Comparison of ENCODE assay signal across 8 cellular contexts in genomic region chr10:97407211-97407951, GRCh38. TPM values are rescaled to one million over a fixed set of nuclear protein-coding genes. Genes with fewer than 3 reads are reported as not detected.
A peak's percentile ranks its signal among the peaks of the same experiment; 100 is the strongest.
DNase-seq lines count a peak whose midpoint lies in the region; ATAC-seq, FAIRE-seq and TF ChIP-seq lines count a peak whose summit lies in the region.

No MANE protein-coding gene starts in this region.

- no peaks in the 10 kb centered on the region for H3K27me3 Mint-ChIP-seq in CD8-positive, alpha-beta T cell (ENCODE audit: low read depth)
- H3K27me3 Mint-ChIP-seq in activated B cell treated with CpG ODN at 0.5 μM for 24 hours: no peaks in the 10 kb centered on the region

- DNase-seq in CD8-positive, alpha-beta T cell: peak in 6 of 7 experiments; percentile 41 to 76 (median 59)
- DNase-seq in NCI-H345 treated with DMSO at 0.1 percent for 48 hours (lab: John Stamatoyannopoulos, UW; ENCODE audit: unreplicated experiment) (peak; percentile 56), activated B cell treated with CpG ODN at 0.5 μM for 24 hours (peak; percentile 47), choroid plexus epithelial cell (ENCODE audit: low read depth) (peak; percentile 89), kidney (no peak)
- DNase-seq in stimulated activated CD4-positive, alpha-beta T cell treated with anti-CD3 and anti-CD28 coated beads, TNF-alpha, amount 100 ng/mL, for 4 hours (ENCODE audit: low read depth in 3 of 3): peak in 2 of 3 experiments; percentile 37 to 53

- H3K4me3 Mint-ChIP-seq in CD8-positive, alpha-beta T cell: peak overlapping the region; percentile 45
- H3K4me3 Mint-ChIP-seq in activated B cell treated with CpG ODN at 0.5 μM for 24 hours: peak overlapping the region; percentile 56

- H3K27ac ChIP-seq in CD8-positive, alpha-beta T cell (ENCODE audit: low read depth, low read length): no peak overlapping the region
- H3K27ac ChIP-seq in kidney (ENCODE audit: low read depth in 2 of 2, low read length in 2 of 2): no peak overlapping the region

- intact Hi-C loops in CD8-positive, alpha-beta T cell (cut with DNase I, micrococcal nuclease): loop anchor here (1.0 to 10.0 kb wide), 8 partner anchors 12 to 1713 kb away; partner anchors contain the start of genes PGAM1 (in 2 of the 2), EXOSC1 (in 1 of the 2), TCTN3 (in 1 of the 2) and ZDHHC16 (in 1 of the 2)
- intact Hi-C loops in activated B cell treated with CpG ODN at 0.5 μM for 24 hours (cut with micrococcal nuclease): loop anchor here (1.0 kb wide), 6 partner anchors 11 to 324 kb away; partner anchors contain the start of genes EXOSC1, PGAM1 and ZDHHC16
- intact Hi-C loops in kidney (cut with DNase I): no loop called here

- no peak overlapping the region for H3K9ac ChIP-seq in kidney (ENCODE audit: low read length in 2 of 2)

- peak; percentile 46 for FAIRE-seq in kidney (lab: Jason Lieb, UNC)

- H3K4me3 ChIP-seq in CD8-positive, alpha-beta T cell (ENCODE audit: low read depth, low read length): no peak overlapping the region
- H3K4me3 ChIP-seq in choroid plexus epithelial cell (ENCODE audit: low read depth, low read length) (peak overlapping the region; percentile 29), kidney (ENCODE audit: low read length in 2 of 2) (peak overlapping the region in 1 of 2 donors; percentile 57)

- no peaks in the 10 kb centered on the region for H3K36me3 ChIP-seq in CD8-positive, alpha-beta T cell (ENCODE audit: insufficient read depth, low read length)
- no peaks in the 10 kb centered on the region for H3K36me3 ChIP-seq in kidney (ENCODE audit: control insufficient read depth in 1 of 2, insufficient read depth in 2 of 2, low read length in 2 of 2)

- POLR2A ChIA-PET in CD8-positive, alpha-beta T cell (lab: Charles Lee): no interaction called here
- POLR2A ChIA-PET in activated B cell treated with CpG ODN at 0.5 μM for 24 hours (lab: Charles Lee): interaction anchor here (0.7 kb wide), 1 partner anchor 12 kb away, joined by 5 read pairs; no protein-coding TSS in a partner anchor

- ATAC-seq in CD8-positive, alpha-beta T cell: peak; percentile 99
- ATAC-seq in GM19351 (IDR thresholded peaks at IDR 0.05; ENCODE audit: unreplicated experiment) (peak; percentile 97), HG03378 (IDR thresholded peaks at IDR 0.05; ENCODE audit: unreplicated experiment) (peak; percentile 80), activated B cell treated with CpG ODN at 0.5 μM for 24 hours (ENCODE audit: low read depth) (peak; percentile 99)

- no peaks in the 10 kb centered on the region for H3K27me3 ChIP-seq in CD8-positive, alpha-beta T cell (ENCODE audit: insufficient read depth, low read length)

- peaks cover 5% of the 10 kb centered on the region for H3K4me1 ChIP-seq in CD8-positive, alpha-beta T cell (ENCODE audit: insufficient read depth, low read length)
- H3K4me1 ChIP-seq in kidney (ENCODE audit: control insufficient read depth in 1 of 2, insufficient read depth in 1 of 2, low read depth in 1 of 2, low read length in 2 of 2): peaks cover 0 to 5% of the 10 kb centered on the region in 2 donors

- peak; percentile 86 for TF ChIP-seq CTCF in CD8-positive, alpha-beta T cell (IDR thresholded peaks at IDR 0.05)
- TF ChIP-seq CTCF in activated B cell treated with CpG ODN at 0.5 μM for 24 hours (IDR thresholded peaks at IDR 0.05) (peak; percentile 42), choroid plexus epithelial cell (conservative IDR thresholded peaks at IDR 0.05; ENCODE audit: low read depth, low read length) (peak; percentile 70), kidney (IDR thresholded peaks at IDR 0.05; ENCODE audit: borderline replicate concordance, extremely low read depth, insufficient read depth) (peak; percentile 80)

- H3K9me3 Mint-ChIP-seq in CD8-positive, alpha-beta T cell: no peaks in the 10 kb centered on the region
- H3K9me3 Mint-ChIP-seq in activated B cell treated with CpG ODN at 0.5 μM for 24 hours: no peaks in the 10 kb centered on the region

- no peaks in the 10 kb centered on the region for H3K9me3 ChIP-seq in CD8-positive, alpha-beta T cell (ENCODE audit: low read length)
- H3K9me3 ChIP-seq in kidney (ENCODE audit: control insufficient read depth in 1 of 2, low read length in 2 of 2): no peaks in the 10 kb centered on the region

- CTCF ChIA-PET in CD8-positive, alpha-beta T cell (lab: Charles Lee): interaction anchor here (0.6 to 3.5 kb wide), 14 partner anchors 8 to 146 kb away, joined by 3 to 20 read pairs (median 5); no protein-coding TSS in a partner anchor
- CTCF ChIA-PET in activated B cell treated with CpG ODN at 0.5 μM for 24 hours (lab: Charles Lee): interaction anchor here (1.0 to 1.1 kb wide), 2 partner anchors 12 to 20 kb away, joined by 3 to 4 read pairs; no protein-coding TSS in a partner anchor

- no peaks in the 10 kb centered on the region for H3K36me3 Mint-ChIP-seq in CD8-positive, alpha-beta T cell
- no peaks in the 10 kb centered on the region for H3K36me3 Mint-ChIP-seq in activated B cell treated with CpG ODN at 0.5 μM for 24 hours (ENCODE audit: low read depth)

- peak overlapping the region; percentile 37 for H3K27ac Mint-ChIP-seq in CD8-positive, alpha-beta T cell
- H3K27ac Mint-ChIP-seq in activated B cell treated with CpG ODN at 0.5 μM for 24 hours: no peak overlapping the region

- H3K4me1 Mint-ChIP-seq in CD8-positive, alpha-beta T cell (ENCODE audit: low read depth): peaks cover 11% of the 10 kb centered on the region
- H3K4me1 Mint-ChIP-seq in activated B cell treated with CpG ODN at 0.5 μM for 24 hours: peaks cover 9% of the 10 kb centered on the region

RNA-seq across cellular contexts. Expression of gene RRP12, which starts 6.2 kb away (rescaled TPM):
- total RNA-seq in CD8-positive, alpha-beta T cell: 100 to 1,000 TPM; 104 to 107 TPM
- total RNA-seq in activated B cell treated with CpG ODN at 0.5 μM for 24 hours (61.8 and 62.6 TPM in 2 replicates), kidney (30.0 TPM)
- polyA plus RNA-seq in kidney (ENCODE audit: insufficient read depth, low read depth, low replicate concordance): 9.7 TPM

RNA-seq across cellular contexts. Expression of gene PGAM1, which starts 18.6 kb away (rescaled TPM):
- 10 to 100 TPM; 56.7 to 56.8 TPM for total RNA-seq in CD8-positive, alpha-beta T cell
- total RNA-seq in activated B cell treated with CpG ODN at 0.5 μM for 24 hours: 162 and 166 TPM in 2 replicates
- total RNA-seq in kidney: 161 TPM
- polyA plus RNA-seq in kidney (ENCODE audit: insufficient read depth, low read depth, low replicate concordance): 328 TPM

RNA-seq across cellular contexts. Expression of gene EXOSC1, which starts 38.4 kb away (rescaled TPM):
- 10 to 100 TPM; 30.2 to 30.4 TPM for total RNA-seq in CD8-positive, alpha-beta T cell
- total RNA-seq in activated B cell treated with CpG ODN at 0.5 μM for 24 hours (47.4 and 53.8 TPM in 2 replicates), kidney (28.8 TPM)
- polyA plus RNA-seq in kidney (ENCODE audit: insufficient read depth, low read depth, low replicate concordance): 40.9 TPM

RNA-seq across cellular contexts. Expression of gene ZDHHC16, which starts 38.6 kb away (rescaled TPM):
- 1 to 10 TPM; 4.7 to 6.2 TPM for total RNA-seq in CD8-positive, alpha-beta T cell
- total RNA-seq in activated B cell treated with CpG ODN at 0.5 μM for 24 hours: 39.0 and 40.6 TPM in 2 replicates
- 35.9 TPM for total RNA-seq in kidney
- 48.9 TPM for polyA plus RNA-seq in kidney (ENCODE audit: insufficient read depth, low read depth, low replicate concordance)
